ENCODE assay signal across 3 cellular contexts in the genomic region with DNA sequence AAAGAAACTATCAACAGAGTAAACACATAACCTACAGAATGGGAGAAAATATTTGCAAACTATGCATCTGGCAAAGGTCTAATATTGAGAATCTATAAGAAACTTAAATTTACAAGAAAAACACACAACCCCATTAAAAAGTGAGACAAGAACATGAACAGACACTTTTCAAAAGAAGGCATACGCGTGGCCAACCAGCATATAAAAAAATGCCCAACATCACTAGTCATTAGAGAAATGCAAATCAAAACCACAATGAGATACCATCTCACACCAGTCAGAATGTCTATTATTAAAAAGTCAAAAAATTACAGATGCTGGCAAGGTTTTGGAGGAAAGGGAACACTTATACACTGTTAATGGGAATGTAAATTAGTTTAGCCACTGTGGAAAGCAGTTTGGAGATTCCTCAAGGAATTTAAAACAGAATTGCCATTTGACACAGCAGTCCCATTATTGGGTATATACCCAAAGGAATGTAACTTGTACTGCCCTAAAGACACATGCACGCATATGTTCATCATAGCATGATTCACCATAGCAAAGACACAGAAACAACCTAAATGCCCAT. TPM values are rescaled to one million over a fixed set of nuclear protein-coding genes. Genes with fewer than 3 reads are reported as not detected.
"Had no signal": no experiment of that assay in that cellular context is flagged by ENCODE, and none has a peak within 500 bp of the region (broad histone marks: within the 10 kb centered on the region; RNA-seq: fewer than 3 reads in every experiment).

No MANE protein-coding gene starts in this region.

RNA-seq across cellular contexts. Expression of a gene that starts 28.9 kb away (rescaled TPM):
- total RNA-seq: MCF 10A, OCI-LY7, T-cell had no signal
